8 cellular contexts compared by ENCODE assay signal in the genomic region with DNA sequence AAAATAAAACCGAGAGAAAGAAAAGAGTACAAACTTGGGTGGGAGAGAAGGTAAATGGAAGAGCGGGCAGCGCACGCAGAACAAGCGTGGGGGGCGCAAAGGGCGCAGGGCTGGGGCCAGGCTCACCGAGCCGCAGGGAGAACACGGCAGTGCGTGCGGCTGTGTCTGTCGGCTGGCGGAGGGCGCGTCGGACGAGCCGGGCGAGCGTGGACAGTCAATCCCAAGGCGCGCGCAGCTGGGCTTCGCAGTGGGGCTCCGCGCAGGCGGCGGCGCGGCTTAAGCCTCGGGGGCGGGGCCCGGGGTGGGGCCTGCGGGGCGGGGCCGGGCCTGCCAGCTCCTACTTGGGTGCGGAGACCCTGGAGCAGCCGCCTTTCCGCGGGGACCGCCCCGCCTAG. TPM values are rescaled to one million over a fixed set of nuclear protein-coding genes. Genes with fewer than 3 reads are reported as not detected.
A peak's percentile ranks its signal among the peaks of the same experiment; 100 is the strongest.
DNase-seq lines count a peak whose midpoint lies in the region; ATAC-seq and TF ChIP-seq lines count a peak whose summit lies in the region.

Gene UCP2 (minus strand): TSS at position 249 of the 395 bp plus-strand sequence. CDS start 4,465 bp downstream, outside the sequence.

- peak within 1 kb of the TSS; percentile 73 to 96 for H3K4me3 ChIP-seq in duodenal mucosa (ENCODE audit: low read depth in 1 of 2, low read length in 2 of 2)
- H3K4me3 ChIP-seq in lower lobe of right lung: peak within 1 kb of the TSS; percentile 78

- peak within 1 kb of the TSS; percentile 71 to 99 for H3K9ac ChIP-seq in duodenal mucosa (ENCODE audit: low read depth in 1 of 2, low read length in 2 of 2)

- no peaks in the 10 kb centered on the region for H3K9me3 ChIP-seq in duodenal mucosa (ENCODE audit: control insufficient read depth in 1 of 2, low read length in 2 of 2)
- H3K9me3 ChIP-seq in lower lobe of right lung: no peaks in the 10 kb centered on the region

- DNase-seq in AG20443 (ENCODE audit: low spot score) (peak; percentile 92), NCI-H69 (lab: John Stamatoyannopoulos, UW) (peak; percentile 98), lower lobe of right lung (peak; percentile 94)
- peak; percentile 67 to 77 for DNase-seq in activated CD4-positive, alpha-beta T cell treated with anti-CD3 and anti-CD28 coated beads, Interleukin-2, amount 50 U/mL, for 24 hours (ENCODE audit: low read depth in 1 of 2, low spot score in 1 of 2)
- DNase-seq in stimulated activated CD4-positive, alpha-beta T cell treated with anti-CD3 and anti-CD28 coated beads, TNF-alpha, amount 100 ng/mL, for 1 hour (ENCODE audit: low read depth in 3 of 3, low spot score in 1 of 3): peak; percentile 55 to 78 (median 67)

- peaks cover 13 to 15% of the 10 kb centered on the region in 2 donors for H3K36me3 ChIP-seq in duodenal mucosa (ENCODE audit: control insufficient read depth in 1 of 2, insufficient read depth in 2 of 2, low read length in 2 of 2)
- H3K36me3 ChIP-seq in lower lobe of right lung: peaks cover 22% of the 10 kb centered on the region

- H3K27me3 ChIP-seq in duodenal mucosa (ENCODE audit: control insufficient read depth in 1 of 2, insufficient read depth in 2 of 2, low read length in 2 of 2) (no peaks in the 10 kb centered on the region), lower lobe of right lung (ENCODE audit: low read depth) (no peaks in the 10 kb centered on the region)

- peak; percentile 32 for ATAC-seq in HG03378 (IDR thresholded peaks at IDR 0.05; ENCODE audit: unreplicated experiment)
- peak; percentile 94 for ATAC-seq in lower lobe of right lung

- H3K27ac ChIP-seq in duodenal mucosa (ENCODE audit: low read depth, low read length) (peak within 1 kb of the TSS; percentile 92), lower lobe of right lung (peak within 1 kb of the TSS; percentile 93)

- no peak for TF ChIP-seq CTCF in lower lobe of right lung (IDR thresholded peaks at IDR 0.05)

- H3K4me1 ChIP-seq in duodenal mucosa (ENCODE audit: control insufficient read depth in 1 of 2, insufficient read depth in 2 of 2, low read length in 2 of 2) (peaks cover 33 to 37% of the 10 kb centered on the region in 2 donors), lower lobe of right lung (peaks cover 53% of the 10 kb centered on the region)

- TF ChIP-seq POLR2A in GM19099 (IDR thresholded peaks at IDR 0.05; ENCODE audit: extremely low read depth, insufficient read length, low read depth): peak; percentile 94

- intact Hi-C loops in lower lobe of right lung (cut with DNase I): no loop called here

RNA-seq across cellular contexts. Expression of gene UCP2, which starts in this region (rescaled TPM):
- 83.5 TPM for total RNA-seq in lower lobe of right lung

Comparison
In these comparisons a context has a peak if more than half of its experiments do, and no peak if none do; other contexts are left out.
1. Peak in every context shown above with its lines: DNase-seq, ATAC-seq, H3K4me3 ChIP-seq and H3K27ac ChIP-seq.